10 cellular contexts compared by ENCODE assay signal in the genomic region with DNA sequence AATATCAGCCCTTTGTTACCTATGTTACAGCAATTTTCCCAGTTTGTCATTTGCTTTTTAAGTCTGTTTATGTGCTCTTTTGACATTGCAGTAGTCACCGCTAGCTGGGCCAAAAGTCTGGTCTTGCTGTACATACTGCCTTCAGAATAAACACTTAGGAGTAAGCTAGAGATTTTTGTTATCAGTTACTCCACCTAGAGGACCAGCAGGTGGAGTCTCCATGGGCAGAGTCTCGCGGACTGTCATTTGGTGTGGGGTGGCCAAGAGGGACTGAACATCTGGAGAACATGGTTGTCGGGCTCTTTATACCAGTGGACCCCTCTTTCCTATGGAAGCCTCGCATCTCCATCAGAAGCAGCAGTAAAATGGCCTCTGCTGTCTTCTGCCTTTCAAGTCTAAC. TPM values are rescaled to one million over a fixed set of nuclear protein-coding genes. Genes with fewer than 3 reads are reported as not detected.
DNase-seq lines count a peak whose midpoint lies in the region; ATAC-seq, FAIRE-seq and TF ChIP-seq lines count a peak whose summit lies in the region.
"Had no signal": no experiment of that assay in that cellular context is flagged by ENCODE, and none has a peak within 500 bp of the region (broad histone marks: within the 10 kb centered on the region; RNA-seq: fewer than 3 reads in every experiment).

No MANE protein-coding gene starts in this region.

- peaks cover 13 to 76% (median 54%) of the 10 kb centered on the region in 5 donors for H3K4me1 ChIP-seq in subcutaneous abdominal adipose tissue (ENCODE audit: control insufficient read depth in 5 of 5, insufficient read depth in 5 of 5, low read length in 5 of 5)

- no peaks in the 10 kb centered on the region for H3K27me3 Mint-ChIP-seq in activated CD8-positive, alpha-beta memory T cell treated with anti-CD3 and anti-CD28 coated beads, Interleukin-2, amount 10 ng/mL, durations not matched to agents 7 days and 5 days
- H3K27me3 Mint-ChIP-seq in immature natural killer cell (ENCODE audit: low read depth in 3 of 3) = peaks cover 15 to 22% (median 21%) of the 10 kb centered on the region in 3 donors

- no peaks in the 10 kb centered on the region for H3K27me3 ChIP-seq in subcutaneous abdominal adipose tissue (ENCODE audit: control insufficient read depth in 5 of 5, insufficient read depth in 4 of 5, low read length in 5 of 5)

- H3K4me1 Mint-ChIP-seq in activated CD8-positive, alpha-beta memory T cell treated with anti-CD3 and anti-CD28 coated beads, Interleukin-2, amount 10 ng/mL, durations not matched to agents 7 days and 5 days = peaks cover 42% of the 10 kb centered on the region
- H3K4me1 Mint-ChIP-seq in immature natural killer cell = peaks cover 32 to 37% of the 10 kb centered on the region in 2 donors

- TF ChIP-seq POLR2A in NB4 (IDR thresholded peaks at IDR 0.05; ENCODE audit: extremely low read depth, insufficient read length) = no peak

- H3K36me3 ChIP-seq in subcutaneous abdominal adipose tissue (ENCODE audit: control insufficient read depth in 5 of 5, insufficient read depth in 5 of 5, low read length in 5 of 5) = peaks cover 0 to 1% (median 0%) of the 10 kb centered on the region in 5 donors

- H3K27ac Mint-ChIP-seq in activated CD8-positive, alpha-beta memory T cell treated with anti-CD3 and anti-CD28 coated beads, Interleukin-2, amount 10 ng/mL, durations not matched to agents 7 days and 5 days = no peak overlapping the region
- peak overlapping the region in 4 of 6 donors; percentile 1 to 81 (median 62) for H3K27ac Mint-ChIP-seq in immature natural killer cell

- TF ChIP-seq CTCF in NB4 (IDR thresholded peaks at IDR 0.05; ENCODE audit: low read depth, low read length) = peak; percentile 4

- H3K9me3 Mint-ChIP-seq in activated CD8-positive, alpha-beta memory T cell treated with anti-CD3 and anti-CD28 coated beads, Interleukin-2, amount 10 ng/mL, durations not matched to agents 7 days and 5 days (ENCODE audit: low read depth) = no peaks in the 10 kb centered on the region
- no peaks in the 10 kb centered on the region for H3K9me3 Mint-ChIP-seq in immature natural killer cell

- peak; percentile 50 for DNase-seq in activated CD8-positive, alpha-beta memory T cell treated with anti-CD3 and anti-CD28 coated beads, Interleukin-2, amount 50 U/mL, for 48 hours
- DNase-seq in activated CD8-positive, alpha-beta memory T cell treated with anti-CD3 and anti-CD28 coated beads, Interleukin-2, amount 10 ng/mL, durations not matched to agents 7 days and 5 days = no peak
- DNase-seq in NB4 (ENCODE audit: low read depth) (no peak), immature natural killer cell (no peak), NCI-H1930 (lab: John Stamatoyannopoulos, UW) (no peak), GM19239 (ENCODE audit: insufficient read length, low spot score) (no peak)
- DNase-seq: NCI-H510A treated with DMSO at 0.1 percent for 48 hours, T-helper 1 cell had no signal

- H3K9me3 ChIP-seq in subcutaneous abdominal adipose tissue (ENCODE audit: control insufficient read depth in 5 of 5, low read length in 5 of 5) = no peaks in the 10 kb centered on the region

- no peak for ATAC-seq in activated CD8-positive, alpha-beta memory T cell treated with anti-CD3 and anti-CD28 coated beads, Interleukin-2, amount 10 ng/mL, durations not matched to agents 7 days and 5 days
- ATAC-seq in GM19351 (IDR thresholded peaks at IDR 0.05; ENCODE audit: unreplicated experiment) = no peak

- H3K4me3 ChIP-seq in NB4 (ENCODE audit: low read depth, low read length) = no peak overlapping the region
- peak overlapping the region; percentile 58 to 88 (median 75) for H3K4me3 ChIP-seq in subcutaneous abdominal adipose tissue (ENCODE audit: low read depth in 1 of 5, low read length in 5 of 5)

- FAIRE-seq in GM19239 (lab: Jason Lieb, UNC) = no peak

- CTCF ChIA-PET in activated CD8-positive, alpha-beta memory T cell treated with anti-CD3 and anti-CD28 coated beads, Interleukin-2, amount 10 ng/mL, durations not matched to agents 7 days and 5 days (lab: Charles Lee) = interaction anchor here (1.5 to 2.7 kb wide), 4 partner anchors 12 to 56 kb away, joined by 4 to 12 read pairs (median 6); partner anchors contain the start of gene MGAT1

- peak overlapping the region; percentile 32 to 77 (median 67) for H3K9ac ChIP-seq in subcutaneous abdominal adipose tissue (ENCODE audit: low read length in 5 of 5)

- no peak overlapping the region for H3K4me3 Mint-ChIP-seq in activated CD8-positive, alpha-beta memory T cell treated with anti-CD3 and anti-CD28 coated beads, Interleukin-2, amount 10 ng/mL, durations not matched to agents 7 days and 5 days
- H3K4me3 Mint-ChIP-seq in immature natural killer cell = peak overlapping the region in 3 of 5 donors; percentile 25 to 50 (median 38)

- H3K27ac ChIP-seq in subcutaneous abdominal adipose tissue (ENCODE audit: low read depth, low read length) = peak overlapping the region; percentile 94

- peaks cover 3% of the 10 kb centered on the region for H3K36me3 Mint-ChIP-seq in activated CD8-positive, alpha-beta memory T cell treated with anti-CD3 and anti-CD28 coated beads, Interleukin-2, amount 10 ng/mL, durations not matched to agents 7 days and 5 days
- H3K36me3 Mint-ChIP-seq in immature natural killer cell = peaks cover 0 to 3% (median 0%) of the 10 kb centered on the region in 3 donors

RNA-seq across cellular contexts. Expression of gene MGAT1, which starts 10.8 kb away (rescaled TPM):
- 100 to 1,000 TPM; 141 to 142 TPM for total RNA-seq in activated CD8-positive, alpha-beta memory T cell treated with anti-CD3 and anti-CD28 coated beads, Interleukin-2, amount 10 ng/mL, durations not matched to agents 7 days and 5 days
- 100 to 1,000 TPM; 220 to 241 (median 238) TPM for polyA plus RNA-seq in immature natural killer cell

RNA-seq across cellular contexts. Expression of gene ZFP62, which starts 47.7 kb away (rescaled TPM):
- total RNA-seq in activated CD8-positive, alpha-beta memory T cell treated with anti-CD3 and anti-CD28 coated beads, Interleukin-2, amount 10 ng/mL, durations not matched to agents 7 days and 5 days = 10 to 100 TPM; 23.2 to 25.2 TPM
- polyA plus RNA-seq in immature natural killer cell = 1 to 10 TPM; 7.4 to 9.8 (median 8.9) TPM
